Comparison of ENCODE assay signal across 11 cellular contexts in the genomic region with DNA sequence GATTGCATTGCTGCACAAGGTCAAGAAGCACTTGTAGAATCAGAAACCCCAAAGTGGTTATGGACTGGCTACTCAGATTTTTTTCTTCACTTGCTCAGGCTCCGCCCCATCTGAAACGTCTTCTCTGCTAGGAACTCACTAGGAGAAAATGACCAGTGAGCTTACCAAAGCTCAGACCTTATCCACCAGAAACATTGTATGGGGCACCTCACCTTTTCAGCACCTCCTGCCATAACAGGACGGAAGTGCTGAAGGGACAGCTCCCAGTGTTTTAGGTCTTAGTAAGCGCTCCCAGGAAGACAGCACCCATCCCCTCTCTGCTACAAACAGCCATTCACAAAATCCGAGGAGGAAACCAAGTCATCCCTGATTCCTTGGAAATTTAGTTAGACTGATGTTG. TPM values are rescaled to one million over a fixed set of nuclear protein-coding genes. Genes with fewer than 3 reads are reported as not detected.
DNase-seq lines count a peak whose midpoint lies in the region; ATAC-seq, FAIRE-seq and TF ChIP-seq lines count a peak whose summit lies in the region.
"Had no signal": no experiment of that assay in that cellular context is flagged by ENCODE, and none has a peak within 500 bp of the region (broad histone marks: within the 10 kb centered on the region; RNA-seq: fewer than 3 reads in every experiment).

No MANE protein-coding gene starts in this region.

- H3K4me3 Mint-ChIP-seq in CD8-positive, alpha-beta memory T cell, result no peak overlapping the region

- H3K27ac ChIP-seq in HepG2 (ENCODE audit: extremely low read length, insufficient read depth, low read length) (no peak overlapping the region), right lobe of liver (no peak overlapping the region)
- no peak overlapping the region for H3K27ac ChIP-seq in CD8-positive, alpha-beta memory T cell (ENCODE audit: low read depth, low read length)

- BruUV-seq in HepG2 (replicated peaks; lab: Mats Ljungman, UMichigan), result no TSS peak

- WGBS in HepG2 (ENCODE audit: low lambda C conversion rate), result 24% methylated on average over 5 of the region's 5 CpGs
- WGBS in right lobe of liver (ENCODE audit: insufficient coverage, low coverage, low lambda C conversion rate, missing lambda C conversion rate), result 7% methylated on average over 5 of the region's 5 CpGs

- H3K36me3 Mint-ChIP-seq in CD8-positive, alpha-beta memory T cell, result no peaks in the 10 kb centered on the region

- TF ChIP-seq CTCF in HepG2 (CRISPR knock-in tag; IDR thresholded peaks at IDR 0.05) (no peak), right lobe of liver (IDR thresholded peaks at IDR 0.05) (no peak)

- TF ChIP-seq POLR2A in HepG2 (IDR thresholded peaks at IDR 0.05; ENCODE audit: insufficient read depth in 1 of 2, low read depth in 2 of 2, low read length in 2 of 2), result no peak
- no peak for TF ChIP-seq POLR2A in right lobe of liver (IDR thresholded peaks at IDR 0.05)

- H3K4me2 ChIP-seq in HepG2 (ENCODE audit: low read depth, low read length), result no peak overlapping the region

- FAIRE-seq in HepG2 (lab: Jason Lieb, UNC), result no peak
- FAIRE-seq: endometrium had no signal

- in situ Hi-C loops in HepG2 (cut with HindIII; ENCODE audit: extremely low pct_ligation_motif_present, low pct_unique_long_range_greater_than_20kb), result no loop called here

- CTCF ChIA-PET in HepG2 (lab: Yijun Ruan, JAX; ENCODE audit: low intra/inter-chr PET ratio, low total read pairs), result no interaction called here
- CTCF ChIA-PET in CD8-positive, alpha-beta memory T cell (lab: Charles Lee), result interaction anchor here (0.9 kb wide), 1 partner anchor 23 kb away, joined by 3 read pairs; no protein-coding TSS in a partner anchor

- TF ChIP-seq EP300 in HepG2 (IDR thresholded peaks at IDR 0.05; ENCODE audit: low read depth in 2 of 2, low read length in 2 of 2), result no peak
- TF ChIP-seq EP300 in HepG2 (CRISPR knock-in tag; IDR thresholded peaks at IDR 0.05; ENCODE audit: borderline replicate concordance), result no peak

- intact Hi-C loops in HepG2 (cut with micrococcal nuclease; ENCODE audit: unreplicated experiment), result no loop called here
- intact Hi-C loops in right lobe of liver (cut with DNase I), result no loop called here

- DNase-seq in HepG2 (ENCODE audit: low spot score) (no peak), right lobe of liver (no peak), AG08395 (ENCODE audit: low spot score) (no peak)
- DNase-seq in CD8-positive, alpha-beta memory T cell, result no peak
- DNase-seq: SHP77 treated with DMSO at 0.1 percent for 48 hours; stimulated activated CD4-positive, alpha-beta T cell treated with anti-CD3 and anti-CD28 coated beads, Interleukin-2, amount 100 ng/mL, for 24 hours had no signal

- H3K9me3 ChIP-seq in HepG2 (ENCODE audit: low read length) (no peaks in the 10 kb centered on the region), right lobe of liver (no peaks in the 10 kb centered on the region), iPS-18c (ENCODE audit: control insufficient read depth, insufficient read depth, low read length) (no peaks in the 10 kb centered on the region)
- H3K9me3 ChIP-seq in CD8-positive, alpha-beta memory T cell (ENCODE audit: low read length), result no peaks in the 10 kb centered on the region

- no peaks in the 10 kb centered on the region for H3K4me1 Mint-ChIP-seq in CD8-positive, alpha-beta memory T cell

- no peak overlapping the region for H3K27ac Mint-ChIP-seq in CD8-positive, alpha-beta memory T cell

- H3K9me3 Mint-ChIP-seq in CD8-positive, alpha-beta memory T cell, result peaks cover 0 to 14% (median 6%) of the 10 kb centered on the region in 5 donors

- no peaks in the 10 kb centered on the region for H3K27me3 ChIP-seq in HepG2 (ENCODE audit: control insufficient read depth in 1 of 2, insufficient read depth in 2 of 2, low read length in 2 of 2)
- no peaks in the 10 kb centered on the region for H3K27me3 ChIP-seq in right lobe of liver
- H3K27me3 ChIP-seq in CD8-positive, alpha-beta memory T cell (ENCODE audit: insufficient read depth, low read length, poor library complexity, severe bottlenecking), result no peaks in the 10 kb centered on the region

- no peak for ATAC-seq in HepG2
- no peak for ATAC-seq in right lobe of liver
- ATAC-seq in SK-N-SH treated with all-trans-retinoic acid at 6 μM for 48 hours, result 0 out of 3 replicates have a peak, but pooled peaks have one; percentile 44
- ATAC-seq in GM19467 (IDR thresholded peaks at IDR 0.05; ENCODE audit: unreplicated experiment), result no peak
- ATAC-seq in GM19395 (IDR thresholded peaks at IDR 0.05; ENCODE audit: unreplicated experiment), result no peak

- no peak overlapping the region for H3K9ac ChIP-seq in HepG2 (ENCODE audit: insufficient read depth, low read depth, low read length)

- H2AFZ ChIP-seq in HepG2 (ENCODE audit: low read length), result no peak overlapping the region

- no peak for TF ChIP-seq RAD21 in HepG2 (CRISPR knock-in tag; IDR thresholded peaks at IDR 0.05)

- no peak overlapping the region for H3K4me3 ChIP-seq in HepG2 (replicated peaks in 1 of 3; ENCODE audit: insufficient read depth in 1 of 3, low read depth in 2 of 3, low read length in 3 of 3)
- no peak overlapping the region for H3K4me3 ChIP-seq in right lobe of liver
- H3K4me3 ChIP-seq in iPS-18c (ENCODE audit: insufficient read depth, low read depth, low read length), result peak overlapping the region; percentile 53; the same call in 1 of the 2 replicates
- no peak overlapping the region for H3K4me3 ChIP-seq in CD8-positive, alpha-beta memory T cell (ENCODE audit: low read length)

- POLR2A ChIA-PET in HepG2 (lab: Yijun Ruan, JAX), result no interaction called here
- POLR2A ChIA-PET in CD8-positive, alpha-beta memory T cell (lab: Charles Lee), result no interaction called here

- H3K27me3 Mint-ChIP-seq in CD8-positive, alpha-beta memory T cell, result peaks cover 0 to 4% of the 10 kb centered on the region in 2 donors

- no peaks in the 10 kb centered on the region for H3K36me3 ChIP-seq in HepG2 (replicated peaks in 1 of 2; ENCODE audit: control insufficient read depth in 1 of 2, insufficient read depth in 2 of 2, low read length in 2 of 2)
- no peaks in the 10 kb centered on the region for H3K36me3 ChIP-seq in right lobe of liver
- H3K36me3 ChIP-seq in CD8-positive, alpha-beta memory T cell (ENCODE audit: insufficient read depth, low read length), result no peaks in the 10 kb centered on the region

- H4K20me1 ChIP-seq in HepG2 (ENCODE audit: insufficient read depth, low read length), result no peaks in the 10 kb centered on the region

- no peaks in the 10 kb centered on the region for H3K79me2 ChIP-seq in HepG2 (ENCODE audit: insufficient read depth, low read length)

- H3K4me1 ChIP-seq in HepG2 (ENCODE audit: insufficient read depth, low read length) (no peaks in the 10 kb centered on the region), right lobe of liver (no peaks in the 10 kb centered on the region)
- no peaks in the 10 kb centered on the region for H3K4me1 ChIP-seq in CD8-positive, alpha-beta memory T cell (ENCODE audit: insufficient read depth, low read length)

TF ChIP-seq in HepG2, 621 proteins besides CTCF, POLR2A, EP300 and RAD21 (continues in another document):
- TF ChIP-seq BHLHE40 (IDR thresholded peaks at IDR 0.05; ENCODE audit: low read length) (no peak), MIER2 (CRISPR knock-in tag; IDR thresholded peaks at IDR 0.05) (peak; percentile 90)

TF ChIP-seq in SK-N-SH treated with all-trans-retinoic acid at 6 μM for 48 hours, 23 proteins besides CTCF, POLR2A, EP300 and RAD21 (continues in another document):
- TF ChIP-seq ESRRG (CRISPR knock-in tag; IDR thresholded peaks at IDR 0.05) (no peak), PPARA (CRISPR knock-in tag; IDR thresholded peaks at IDR 0.05; ENCODE audit: borderline replicate concordance) (no peak), SNAI2 (CRISPR knock-in tag; IDR thresholded peaks at IDR 0.05) (no peak), RARB (CRISPR knock-in tag; IDR thresholded peaks at IDR 0.05) (no peak)
- TF ChIP-seq, protein P1, sequence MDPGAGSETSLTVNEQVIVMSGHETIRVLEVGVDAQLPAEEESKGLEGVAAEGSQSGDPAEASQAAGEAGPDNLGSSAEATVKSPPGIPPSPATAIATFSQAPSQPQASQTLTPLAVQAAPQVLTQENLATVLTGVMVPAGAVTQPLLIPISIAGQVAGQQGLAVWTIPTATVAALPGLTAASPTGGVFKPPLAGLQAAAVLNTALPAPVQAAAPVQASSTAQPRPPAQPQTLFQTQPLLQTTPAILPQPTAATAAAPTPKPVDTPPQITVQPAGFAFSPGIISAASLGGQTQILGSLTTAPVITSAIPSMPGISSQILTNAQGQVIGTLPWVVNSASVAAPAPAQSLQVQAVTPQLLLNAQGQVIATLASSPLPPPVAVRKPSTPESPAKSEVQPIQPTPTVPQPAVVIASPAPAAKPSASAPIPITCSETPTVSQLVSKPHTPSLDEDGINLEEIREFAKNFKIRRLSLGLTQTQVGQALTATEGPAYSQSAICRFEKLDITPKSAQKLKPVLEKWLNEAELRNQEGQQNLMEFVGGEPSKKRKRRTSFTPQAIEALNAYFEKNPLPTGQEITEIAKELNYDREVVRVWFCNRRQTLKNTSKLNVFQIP (CRISPR knock-in tag; IDR thresholded peaks at IDR 0.05; ENCODE audit: borderline replicate concordance, low read depth), result no peak

RNA-seq across cellular contexts. Expression of a gene that starts 1.2 kb away (rescaled TPM):
- total RNA-seq in HepG2 (2016; rRNA removed; fragmentation: Illumina TruSeq; extraction: Trizol) (not detected in 2 replicates), right lobe of liver (not detected)
- total RNA-seq in HepG2 (2016; cell fraction: cytosol; rRNA removed; fragmentation: Illumina TruSeq; extraction: Trizol; ENCODE audit: low read depth), result not detected in 2 replicates
- not detected in 2 replicates for total RNA-seq in HepG2 (2016; cell fraction: insoluble cytoplasmic fraction; rRNA removed; fragmentation: Illumina TruSeq; extraction: Trizol)
- total RNA-seq in HepG2 (2016; cell fraction: membrane; rRNA removed; fragmentation: Illumina TruSeq; extraction: Trizol), result not detected in 2 replicates
- not detected in 2 replicates for total RNA-seq in HepG2 (2016; cell fraction: nucleus; rRNA removed; fragmentation: Illumina TruSeq; extraction: Trizol)
- not detected in 2 replicates for polyA plus RNA-seq in HepG2 (2011; rRNA removed)
- polyA plus RNA-seq in HepG2 (2011; cell fraction: cytosol; rRNA removed), result not detected in 2 replicates
- polyA plus RNA-seq in HepG2 (2011; cell fraction: nucleus; rRNA removed), result not detected in 2 replicates
- polyA plus RNA-seq in HepG2 (2012), result not detected in 2 replicates
- polyA plus RNA-seq in HepG2 (2016; cell fraction: cytosol; fragmentation: Illumina TruSeq; extraction: Trizol; ENCODE audit: low read depth), result not detected in 2 replicates
- polyA plus RNA-seq in HepG2 (2016; cell fraction: insoluble cytoplasmic fraction; fragmentation: Illumina TruSeq; extraction: Trizol; ENCODE audit: low read depth), result not detected in 2 replicates
- not detected in 2 replicates for polyA plus RNA-seq in HepG2 (2016; cell fraction: membrane; fragmentation: Illumina TruSeq; extraction: Trizol; ENCODE audit: low read depth)
- not detected in 2 replicates for polyA plus RNA-seq in HepG2 (2016; cell fraction: nucleus; fragmentation: Illumina TruSeq; extraction: Trizol; ENCODE audit: insufficient read depth, low read depth)
- not detected in 2 replicates for polyA minus RNA-seq in HepG2 (2011; rRNA and poly(A)+ RNA removed; ENCODE audit: low replicate concordance)
- not detected in 2 replicates for polyA minus RNA-seq in HepG2 (2011; cell fraction: cytosol; rRNA and poly(A)+ RNA removed)
- polyA minus RNA-seq in HepG2 (2011; cell fraction: nucleus; rRNA and poly(A)+ RNA removed), result not detected in 2 replicates
- not detected for total RNA-seq in CD8-positive, alpha-beta memory T cell
- polyA plus RNA-seq in CD8-positive, alpha-beta memory T cell, result not detected
